ENCODE assay signal across 17 cellular contexts in the genomic region with DNA sequence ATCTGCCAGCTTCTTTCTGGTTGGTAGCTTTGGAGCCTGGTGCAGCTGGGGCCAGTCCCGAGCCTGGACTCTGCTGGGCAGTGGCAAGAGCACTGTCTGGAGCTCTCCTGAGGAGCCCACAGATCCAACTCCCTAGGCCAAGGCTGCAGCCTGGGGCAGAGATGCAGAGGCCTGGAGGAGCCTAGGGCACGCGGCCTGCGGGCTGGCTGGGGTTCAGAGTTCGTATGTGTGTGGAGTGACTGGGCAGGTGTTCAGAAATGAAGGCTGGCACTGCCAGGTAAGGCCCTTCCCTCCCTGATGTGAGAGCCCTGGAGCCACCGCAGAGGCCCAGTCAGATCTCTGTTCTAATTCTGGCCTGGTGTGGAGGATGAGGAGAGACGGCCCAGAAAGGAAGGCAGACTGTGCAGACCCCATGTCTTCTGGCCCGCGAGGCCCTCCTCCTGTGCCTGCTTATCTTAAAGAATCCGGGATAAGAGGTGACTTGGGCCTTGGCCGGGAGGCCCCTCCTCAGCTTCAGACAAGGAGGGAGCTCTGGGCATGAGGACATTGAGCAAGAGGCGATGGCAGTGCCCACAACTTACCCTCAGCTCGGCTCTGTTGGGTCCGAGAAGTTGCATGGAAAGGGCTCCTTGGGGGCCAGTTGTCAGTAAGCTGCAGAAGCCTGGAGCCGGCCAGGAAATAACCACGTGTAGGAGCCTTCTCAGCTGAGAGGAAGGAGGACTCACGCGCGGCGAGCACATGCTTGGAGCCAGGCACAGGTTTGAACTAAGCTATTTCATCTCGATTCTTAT.
DNase-seq lines count a peak whose midpoint lies in the region; ATAC-seq and TF ChIP-seq lines count a peak whose summit lies in the region.
"Had no signal": no experiment of that assay in that cellular context is flagged by ENCODE, and none has a peak within 500 bp of the region (broad histone marks: within the 10 kb centered on the region; RNA-seq: fewer than 3 reads in every experiment).

No MANE protein-coding gene starts in this region.

- H3K18ac ChIP-seq in neuronal stem cell (ENCODE audit: low read length) = no peak overlapping the region

- H3K9ac ChIP-seq in neuronal stem cell (ENCODE audit: low read depth, low read length, poor library complexity) = no peak overlapping the region

- H3K9me3 ChIP-seq in neuronal stem cell (replicated peaks in 1 of 2; ENCODE audit: control insufficient read depth in 2 of 2, insufficient read depth in 1 of 2, low read depth in 1 of 2, low read length in 2 of 2) = no peaks in the 10 kb centered on the region
- no peaks in the 10 kb centered on the region for H3K9me3 ChIP-seq in upper lobe of right lung
- H3K9me3 ChIP-seq: BE2C had no signal

- H2AK5ac ChIP-seq in neuronal stem cell (ENCODE audit: low read depth, low read length) = no peak overlapping the region

- intact Hi-C loops in upper lobe of right lung (cut with DNase I) = no loop called here

- H2BK120ac ChIP-seq in neuronal stem cell (ENCODE audit: low read depth, low read length) = no peak overlapping the region

- no peak for ATAC-seq in upper lobe of right lung
- ATAC-seq: GM23338, HCT116 had no signal

- H2BK15ac ChIP-seq in neuronal stem cell (ENCODE audit: low read length) = no peak overlapping the region

- no peak overlapping the region for H3K27ac ChIP-seq in neuronal stem cell (replicated peaks; ENCODE audit: low read length)
- no peak overlapping the region for H3K27ac ChIP-seq in upper lobe of right lung
- H3K27ac ChIP-seq in substantia nigra (ENCODE audit: low read depth, low read length, poor library complexity, severe bottlenecking) = no peak overlapping the region

- H2BK12ac ChIP-seq in neuronal stem cell (ENCODE audit: low read length) = no peak overlapping the region

- no peak overlapping the region for H2AFZ ChIP-seq in neuronal stem cell (ENCODE audit: low read length)
- H2AFZ ChIP-seq: GM23338 had no signal

- H3K9me3 Mint-ChIP-seq in mesothelial cell of epicardium = no peaks in the 10 kb centered on the region
- H3K9me3 Mint-ChIP-seq: CD4-positive, CD25-positive, alpha-beta regulatory T cell; GM23338 had no signal

- H3K27me3 ChIP-seq in neuronal stem cell (ENCODE audit: control insufficient read depth in 3 of 3, insufficient read depth in 3 of 3, low read depth in 1 of 3, low read length in 3 of 3) = peaks cover 0 to 30% (median 0%) of the 10 kb centered on the region in 3 experiments
- peaks cover 7% of the 10 kb centered on the region for H3K27me3 ChIP-seq in upper lobe of right lung

- no peaks in the 10 kb centered on the region for H3K36me3 Mint-ChIP-seq in mesothelial cell of epicardium
- H3K36me3 Mint-ChIP-seq: CD4-positive, CD25-positive, alpha-beta regulatory T cell; CD8-positive, alpha-beta memory T cell had no signal

- H4K8ac ChIP-seq in neuronal stem cell (ENCODE audit: low read depth, low read length) = no peak overlapping the region

- no peak overlapping the region for H4K91ac ChIP-seq in neuronal stem cell (ENCODE audit: low read depth, low read length, poor library complexity)

- peak; percentile 0 for DNase-seq in RPMI8226
- peak; percentile 33 for DNase-seq in islet precursor cell
- no peak for DNase-seq in neuronal stem cell (ENCODE audit: low spot score)
- DNase-seq in upper lobe of right lung = peak; percentile 53
- no peak for DNase-seq in DMS53 (lab: John Stamatoyannopoulos, UW)
- DNase-seq in mesothelial cell of epicardium (ENCODE audit: low spot score in 2 of 2, unreplicated experiment in 2 of 2) = no peak
- DNase-seq in substantia nigra (lab: John Stamatoyannopoulos, UW) = no peak
- DNase-seq: ACHN; BE2C; C1 segment of cervical spinal cord; CD4-positive, CD25-positive, alpha-beta regulatory T cell; CD8-positive, alpha-beta memory T cell; COR-L47; DMS 273 treated with DMSO at 0.1 percent for 48 hours; HFFc6 had no signal

- H3K4me2 ChIP-seq in neuronal stem cell (ENCODE audit: insufficient read depth, low read length, poor library complexity, severe bottlenecking) = no peak overlapping the region
- H3K4me2 ChIP-seq: GM23338 had no signal

- H3K27ac Mint-ChIP-seq in mesothelial cell of epicardium = no peak overlapping the region
- H3K27ac Mint-ChIP-seq: CD4-positive, CD25-positive, alpha-beta regulatory T cell; CD8-positive, alpha-beta memory T cell; GM23338; HFFc6 had no signal

- no CpG with 5 or more reads among the region's 21 CpGs for WGBS in neuronal stem cell (ENCODE audit: extremely low coverage in 2 of 2, insufficient read length in 2 of 2, insufficient replicate concordance in 1 of 2), 2 donors

- no peak overlapping the region for H3K4me3 Mint-ChIP-seq in mesothelial cell of epicardium
- H3K4me3 Mint-ChIP-seq: CD4-positive, CD25-positive, alpha-beta regulatory T cell; CD8-positive, alpha-beta memory T cell; GM23338; HFFc6 had no signal

- H3K4me1 ChIP-seq in neuronal stem cell (ENCODE audit: control insufficient read depth in 2 of 2, insufficient read depth in 1 of 2, low read depth in 1 of 2, low read length in 2 of 2) (no peaks in the 10 kb centered on the region), upper lobe of right lung (no peaks in the 10 kb centered on the region)
- H3K4me1 ChIP-seq: BE2C had no signal

- H3K36me3 ChIP-seq in neuronal stem cell (replicated peaks in 1 of 2; ENCODE audit: control insufficient read depth in 2 of 2, insufficient read depth in 2 of 2, low read length in 2 of 2) = no peaks in the 10 kb centered on the region
- H3K36me3 ChIP-seq in upper lobe of right lung = no peaks in the 10 kb centered on the region
- H3K36me3 ChIP-seq: BE2C had no signal

- H2BK5ac ChIP-seq in neuronal stem cell (ENCODE audit: low read length) = no peak overlapping the region

- TF ChIP-seq CTCF in upper lobe of right lung (IDR thresholded peaks at IDR 0.05) (no peak), mesothelial cell of epicardium (IDR thresholded peaks at IDR 0.05; ENCODE audit: unreplicated experiment) (no peak)

- H3K4me3 ChIP-seq in neuronal stem cell (ENCODE audit: low read length in 2 of 2) (no peak overlapping the region), upper lobe of right lung (no peak overlapping the region)
- H3K4me3 ChIP-seq: GM23338 had no signal

- H3K23ac ChIP-seq in neuronal stem cell (ENCODE audit: low read depth, low read length, poor library complexity) = peak overlapping the region; percentile 19

- no peak overlapping the region for H3K4ac ChIP-seq in neuronal stem cell (ENCODE audit: low read length)

- no peaks in the 10 kb centered on the region for H3K79me1 ChIP-seq in neuronal stem cell (ENCODE audit: low read depth, low read length)

- peaks cover 70% of the 10 kb centered on the region for H3K27me3 Mint-ChIP-seq in mesothelial cell of epicardium (ENCODE audit: low read depth)

- H3K4me1 Mint-ChIP-seq in mesothelial cell of epicardium = no peaks in the 10 kb centered on the region
- H3K4me1 Mint-ChIP-seq: CD8-positive, alpha-beta memory T cell had no signal

- H3K14ac ChIP-seq in neuronal stem cell (ENCODE audit: low read length) = no peak overlapping the region

Comparison
In these comparisons a context has a peak if more than half of its experiments do, and no peak if none do; other contexts are left out.
1. DNase-seq: peak in RPMI8226 (single experiment), islet precursor cell (single experiment) and upper lobe of right lung (single experiment); none in neuronal stem cell (single experiment), DMS53 (single experiment), mesothelial cell of epicardium (0 of 2) and substantia nigra (0 of 49).